In the genomic region with DNA sequence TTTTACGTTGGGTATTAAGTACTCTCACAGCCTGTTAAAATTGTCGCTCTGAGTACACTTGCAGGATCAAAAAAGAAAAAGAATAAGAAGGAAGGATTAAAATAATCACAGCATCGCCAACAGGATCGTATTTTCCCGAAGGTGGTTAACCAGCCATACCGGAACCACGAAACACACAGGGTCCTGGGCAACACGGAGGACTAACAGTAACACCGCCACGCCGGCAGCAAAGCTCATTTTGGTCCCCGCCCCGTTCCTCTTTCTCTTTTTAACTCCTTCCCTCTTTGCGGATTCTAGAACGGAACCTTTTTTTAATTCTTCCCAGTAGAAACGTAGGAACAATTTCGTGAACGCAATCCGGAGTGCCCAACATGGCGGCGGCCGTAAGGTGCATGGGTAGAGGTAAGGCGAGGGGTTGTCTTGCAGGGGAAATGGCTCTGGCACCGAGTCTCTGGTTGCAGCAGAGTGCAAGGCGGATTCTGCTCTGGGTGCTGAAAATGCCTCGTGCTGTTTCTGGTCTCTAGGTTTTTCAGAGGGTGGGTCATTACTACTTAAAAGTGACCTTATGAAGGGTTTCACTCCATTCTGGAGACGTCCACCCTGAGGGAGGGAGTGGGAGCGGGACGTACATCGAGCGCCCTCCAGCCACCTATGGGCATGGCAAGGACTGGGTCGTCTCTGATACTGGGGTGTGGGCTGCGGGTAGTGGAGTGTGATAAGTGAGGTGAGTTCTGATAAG, we compare ENCODE assay signal across 1 cellular context.
A peak's percentile ranks its signal among the peaks of the same experiment; 100 is the strongest.
TF ChIP-seq lines count a peak whose summit lies in the region.

A gene (plus strand): TSS at position 353 of the 739 bp plus-strand sequence. CDS start 19 bp downstream, at position 372.

TF ChIP-seq in HepG2, 621 proteins besides CTCF, POLR2A, EP300 and RAD21 (continued from another document and continues in another):
- TF ChIP-seq, protein P1, sequence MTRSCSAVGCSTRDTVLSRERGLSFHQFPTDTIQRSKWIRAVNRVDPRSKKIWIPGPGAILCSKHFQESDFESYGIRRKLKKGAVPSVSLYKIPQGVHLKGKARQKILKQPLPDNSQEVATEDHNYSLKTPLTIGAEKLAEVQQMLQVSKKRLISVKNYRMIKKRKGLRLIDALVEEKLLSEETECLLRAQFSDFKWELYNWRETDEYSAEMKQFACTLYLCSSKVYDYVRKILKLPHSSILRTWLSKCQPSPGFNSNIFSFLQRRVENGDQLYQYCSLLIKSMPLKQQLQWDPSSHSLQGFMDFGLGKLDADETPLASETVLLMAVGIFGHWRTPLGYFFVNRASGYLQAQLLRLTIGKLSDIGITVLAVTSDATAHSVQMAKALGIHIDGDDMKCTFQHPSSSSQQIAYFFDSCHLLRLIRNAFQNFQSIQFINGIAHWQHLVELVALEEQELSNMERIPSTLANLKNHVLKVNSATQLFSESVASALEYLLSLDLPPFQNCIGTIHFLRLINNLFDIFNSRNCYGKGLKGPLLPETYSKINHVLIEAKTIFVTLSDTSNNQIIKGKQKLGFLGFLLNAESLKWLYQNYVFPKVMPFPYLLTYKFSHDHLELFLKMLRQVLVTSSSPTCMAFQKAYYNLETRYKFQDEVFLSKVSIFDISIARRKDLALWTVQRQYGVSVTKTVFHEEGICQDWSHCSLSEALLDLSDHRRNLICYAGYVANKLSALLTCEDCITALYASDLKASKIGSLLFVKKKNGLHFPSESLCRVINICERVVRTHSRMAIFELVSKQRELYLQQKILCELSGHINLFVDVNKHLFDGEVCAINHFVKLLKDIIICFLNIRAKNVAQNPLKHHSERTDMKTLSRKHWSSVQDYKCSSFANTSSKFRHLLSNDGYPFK (CRISPR knock-in tag; IDR thresholded peaks at IDR 0.05; ENCODE audit: borderline replicate concordance), result peak; percentile 90
- peak; percentile 91 for TF ChIP-seq ZNF891 (CRISPR knock-in tag; IDR thresholded peaks at IDR 0.05)
- peak; percentile 76; the same call in 1 of the 2 replicates for TF ChIP-seq MIER2 (CRISPR knock-in tag; IDR thresholded peaks at IDR 0.05)
- TF ChIP-seq, protein P2, sequence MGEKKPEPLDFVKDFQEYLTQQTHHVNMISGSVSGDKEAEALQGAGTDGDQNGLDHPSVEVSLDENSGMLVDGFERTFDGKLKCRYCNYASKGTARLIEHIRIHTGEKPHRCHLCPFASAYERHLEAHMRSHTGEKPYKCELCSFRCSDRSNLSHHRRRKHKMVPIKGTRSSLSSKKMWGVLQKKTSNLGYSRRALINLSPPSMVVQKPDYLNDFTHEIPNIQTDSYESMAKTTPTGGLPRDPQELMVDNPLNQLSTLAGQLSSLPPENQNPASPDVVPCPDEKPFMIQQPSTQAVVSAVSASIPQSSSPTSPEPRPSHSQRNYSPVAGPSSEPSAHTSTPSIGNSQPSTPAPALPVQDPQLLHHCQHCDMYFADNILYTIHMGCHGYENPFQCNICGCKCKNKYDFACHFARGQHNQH (CRISPR knock-in tag; IDR thresholded peaks at IDR 0.05), result peak; percentile 92; the same call in 1 of the 2 replicates
- TF ChIP-seq, protein P3, sequence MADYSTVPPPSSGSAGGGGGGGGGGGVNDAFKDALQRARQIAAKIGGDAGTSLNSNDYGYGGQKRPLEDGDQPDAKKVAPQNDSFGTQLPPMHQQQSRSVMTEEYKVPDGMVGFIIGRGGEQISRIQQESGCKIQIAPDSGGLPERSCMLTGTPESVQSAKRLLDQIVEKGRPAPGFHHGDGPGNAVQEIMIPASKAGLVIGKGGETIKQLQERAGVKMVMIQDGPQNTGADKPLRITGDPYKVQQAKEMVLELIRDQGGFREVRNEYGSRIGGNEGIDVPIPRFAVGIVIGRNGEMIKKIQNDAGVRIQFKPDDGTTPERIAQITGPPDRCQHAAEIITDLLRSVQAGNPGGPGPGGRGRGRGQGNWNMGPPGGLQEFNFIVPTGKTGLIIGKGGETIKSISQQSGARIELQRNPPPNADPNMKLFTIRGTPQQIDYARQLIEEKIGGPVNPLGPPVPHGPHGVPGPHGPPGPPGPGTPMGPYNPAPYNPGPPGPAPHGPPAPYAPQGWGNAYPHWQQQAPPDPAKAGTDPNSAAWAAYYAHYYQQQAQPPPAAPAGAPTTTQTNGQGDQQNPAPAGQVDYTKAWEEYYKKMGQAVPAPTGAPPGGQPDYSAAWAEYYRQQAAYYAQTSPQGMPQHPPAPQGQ (CRISPR knock-in tag; IDR thresholded peaks at IDR 0.05; ENCODE audit: borderline replicate concordance), result peak; percentile 42; the same call in 1 of the 2 replicates
- TF ChIP-seq ZNF547 (CRISPR knock-in tag; IDR thresholded peaks at IDR 0.05), result peak; percentile 83
- TF ChIP-seq CEBPG (CRISPR knock-in tag; IDR thresholded peaks at IDR 0.05), result peak; percentile 61; the same call in 1 of the 2 replicates
- no peak for TF ChIP-seq PHB2 (IDR thresholded peaks at IDR 0.05; ENCODE audit: partially characterized antibody)
- no peak for TF ChIP-seq ATRX (CRISPR knock-in tag; IDR thresholded peaks at IDR 0.05; ENCODE audit: borderline replicate concordance)
- no peak for TF ChIP-seq ZNF567 (CRISPR knock-in tag; IDR thresholded peaks at IDR 0.05; ENCODE audit: borderline replicate concordance)
- TF ChIP-seq, protein P4, sequence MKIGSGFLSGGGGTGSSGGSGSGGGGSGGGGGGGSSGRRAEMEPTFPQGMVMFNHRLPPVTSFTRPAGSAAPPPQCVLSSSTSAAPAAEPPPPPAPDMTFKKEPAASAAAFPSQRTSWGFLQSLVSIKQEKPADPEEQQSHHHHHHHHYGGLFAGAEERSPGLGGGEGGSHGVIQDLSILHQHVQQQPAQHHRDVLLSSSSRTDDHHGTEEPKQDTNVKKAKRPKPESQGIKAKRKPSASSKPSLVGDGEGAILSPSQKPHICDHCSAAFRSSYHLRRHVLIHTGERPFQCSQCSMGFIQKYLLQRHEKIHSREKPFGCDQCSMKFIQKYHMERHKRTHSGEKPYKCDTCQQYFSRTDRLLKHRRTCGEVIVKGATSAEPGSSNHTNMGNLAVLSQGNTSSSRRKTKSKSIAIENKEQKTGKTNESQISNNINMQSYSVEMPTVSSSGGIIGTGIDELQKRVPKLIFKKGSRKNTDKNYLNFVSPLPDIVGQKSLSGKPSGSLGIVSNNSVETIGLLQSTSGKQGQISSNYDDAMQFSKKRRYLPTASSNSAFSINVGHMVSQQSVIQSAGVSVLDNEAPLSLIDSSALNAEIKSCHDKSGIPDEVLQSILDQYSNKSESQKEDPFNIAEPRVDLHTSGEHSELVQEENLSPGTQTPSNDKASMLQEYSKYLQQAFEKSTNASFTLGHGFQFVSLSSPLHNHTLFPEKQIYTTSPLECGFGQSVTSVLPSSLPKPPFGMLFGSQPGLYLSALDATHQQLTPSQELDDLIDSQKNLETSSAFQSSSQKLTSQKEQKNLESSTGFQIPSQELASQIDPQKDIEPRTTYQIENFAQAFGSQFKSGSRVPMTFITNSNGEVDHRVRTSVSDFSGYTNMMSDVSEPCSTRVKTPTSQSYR (CRISPR knock-in tag; IDR thresholded peaks at IDR 0.05; ENCODE audit: borderline replicate concordance), result peak; percentile 23; the same call in 1 of the 2 replicates
- TF ChIP-seq HHEX (CRISPR knock-in tag; IDR thresholded peaks at IDR 0.05), result no peak
- peak; percentile 59 for TF ChIP-seq ARNT2 (CRISPR knock-in tag; IDR thresholded peaks at IDR 0.05; ENCODE audit: low read depth)
- TF ChIP-seq NR2C2 (CRISPR knock-in tag; IDR thresholded peaks at IDR 0.05; ENCODE audit: borderline replicate concordance), result peak; percentile 87
- no peak for TF ChIP-seq ZNF446 (CRISPR knock-in tag; IDR thresholded peaks at IDR 0.05)
- no peak for TF ChIP-seq FOXA1 (IDR thresholded peaks at IDR 0.05)
- peak; percentile 69 for TF ChIP-seq FOXA1 (CRISPR knock-in tag; IDR thresholded peaks at IDR 0.05)
- no peak for TF ChIP-seq MZF1 (CRISPR knock-in tag; IDR thresholded peaks at IDR 0.05; ENCODE audit: borderline replicate concordance)
- TF ChIP-seq, protein P5, sequence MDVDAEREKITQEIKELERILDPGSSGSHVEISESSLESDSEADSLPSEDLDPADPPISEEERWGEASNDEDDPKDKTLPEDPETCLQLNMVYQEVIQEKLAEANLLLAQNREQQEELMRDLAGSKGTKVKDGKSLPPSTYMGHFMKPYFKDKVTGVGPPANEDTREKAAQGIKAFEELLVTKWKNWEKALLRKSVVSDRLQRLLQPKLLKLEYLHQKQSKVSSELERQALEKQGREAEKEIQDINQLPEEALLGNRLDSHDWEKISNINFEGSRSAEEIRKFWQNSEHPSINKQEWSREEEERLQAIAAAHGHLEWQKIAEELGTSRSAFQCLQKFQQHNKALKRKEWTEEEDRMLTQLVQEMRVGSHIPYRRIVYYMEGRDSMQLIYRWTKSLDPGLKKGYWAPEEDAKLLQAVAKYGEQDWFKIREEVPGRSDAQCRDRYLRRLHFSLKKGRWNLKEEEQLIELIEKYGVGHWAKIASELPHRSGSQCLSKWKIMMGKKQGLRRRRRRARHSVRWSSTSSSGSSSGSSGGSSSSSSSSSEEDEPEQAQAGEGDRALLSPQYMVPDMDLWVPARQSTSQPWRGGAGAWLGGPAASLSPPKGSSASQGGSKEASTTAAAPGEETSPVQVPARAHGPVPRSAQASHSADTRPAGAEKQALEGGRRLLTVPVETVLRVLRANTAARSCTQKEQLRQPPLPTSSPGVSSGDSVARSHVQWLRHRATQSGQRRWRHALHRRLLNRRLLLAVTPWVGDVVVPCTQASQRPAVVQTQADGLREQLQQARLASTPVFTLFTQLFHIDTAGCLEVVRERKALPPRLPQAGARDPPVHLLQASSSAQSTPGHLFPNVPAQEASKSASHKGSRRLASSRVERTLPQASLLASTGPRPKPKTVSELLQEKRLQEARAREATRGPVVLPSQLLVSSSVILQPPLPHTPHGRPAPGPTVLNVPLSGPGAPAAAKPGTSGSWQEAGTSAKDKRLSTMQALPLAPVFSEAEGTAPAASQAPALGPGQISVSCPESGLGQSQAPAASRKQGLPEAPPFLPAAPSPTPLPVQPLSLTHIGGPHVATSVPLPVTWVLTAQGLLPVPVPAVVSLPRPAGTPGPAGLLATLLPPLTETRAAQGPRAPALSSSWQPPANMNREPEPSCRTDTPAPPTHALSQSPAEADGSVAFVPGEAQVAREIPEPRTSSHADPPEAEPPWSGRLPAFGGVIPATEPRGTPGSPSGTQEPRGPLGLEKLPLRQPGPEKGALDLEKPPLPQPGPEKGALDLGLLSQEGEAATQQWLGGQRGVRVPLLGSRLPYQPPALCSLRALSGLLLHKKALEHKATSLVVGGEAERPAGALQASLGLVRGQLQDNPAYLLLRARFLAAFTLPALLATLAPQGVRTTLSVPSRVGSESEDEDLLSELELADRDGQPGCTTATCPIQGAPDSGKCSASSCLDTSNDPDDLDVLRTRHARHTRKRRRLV (CRISPR knock-in tag; IDR thresholded peaks at IDR 0.05), result peak; percentile 93; the same call in 1 of the 2 replicates
- TF ChIP-seq, protein P6, sequence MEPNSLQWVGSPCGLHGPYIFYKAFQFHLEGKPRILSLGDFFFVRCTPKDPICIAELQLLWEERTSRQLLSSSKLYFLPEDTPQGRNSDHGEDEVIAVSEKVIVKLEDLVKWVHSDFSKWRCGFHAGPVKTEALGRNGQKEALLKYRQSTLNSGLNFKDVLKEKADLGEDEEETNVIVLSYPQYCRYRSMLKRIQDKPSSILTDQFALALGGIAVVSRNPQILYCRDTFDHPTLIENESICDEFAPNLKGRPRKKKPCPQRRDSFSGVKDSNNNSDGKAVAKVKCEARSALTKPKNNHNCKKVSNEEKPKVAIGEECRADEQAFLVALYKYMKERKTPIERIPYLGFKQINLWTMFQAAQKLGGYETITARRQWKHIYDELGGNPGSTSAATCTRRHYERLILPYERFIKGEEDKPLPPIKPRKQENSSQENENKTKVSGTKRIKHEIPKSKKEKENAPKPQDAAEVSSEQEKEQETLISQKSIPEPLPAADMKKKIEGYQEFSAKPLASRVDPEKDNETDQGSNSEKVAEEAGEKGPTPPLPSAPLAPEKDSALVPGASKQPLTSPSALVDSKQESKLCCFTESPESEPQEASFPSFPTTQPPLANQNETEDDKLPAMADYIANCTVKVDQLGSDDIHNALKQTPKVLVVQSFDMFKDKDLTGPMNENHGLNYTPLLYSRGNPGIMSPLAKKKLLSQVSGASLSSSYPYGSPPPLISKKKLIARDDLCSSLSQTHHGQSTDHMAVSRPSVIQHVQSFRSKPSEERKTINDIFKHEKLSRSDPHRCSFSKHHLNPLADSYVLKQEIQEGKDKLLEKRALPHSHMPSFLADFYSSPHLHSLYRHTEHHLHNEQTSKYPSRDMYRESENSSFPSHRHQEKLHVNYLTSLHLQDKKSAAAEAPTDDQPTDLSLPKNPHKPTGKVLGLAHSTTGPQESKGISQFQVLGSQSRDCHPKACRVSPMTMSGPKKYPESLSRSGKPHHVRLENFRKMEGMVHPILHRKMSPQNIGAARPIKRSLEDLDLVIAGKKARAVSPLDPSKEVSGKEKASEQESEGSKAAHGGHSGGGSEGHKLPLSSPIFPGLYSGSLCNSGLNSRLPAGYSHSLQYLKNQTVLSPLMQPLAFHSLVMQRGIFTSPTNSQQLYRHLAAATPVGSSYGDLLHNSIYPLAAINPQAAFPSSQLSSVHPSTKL (CRISPR knock-in tag; IDR thresholded peaks at IDR 0.05), result peak; percentile 63
- TF ChIP-seq TP53 (CRISPR knock-in tag; conservative IDR thresholded peaks at IDR 0.05), result peak; percentile 30; the same call in 1 of the 2 replicates
- TF ChIP-seq ZNF556 (CRISPR knock-in tag; IDR thresholded peaks at IDR 0.05; ENCODE audit: borderline replicate concordance), result peak; percentile 88; the same call in 1 of the 2 replicates
- peak; percentile 62 for TF ChIP-seq RBM39 (IDR thresholded peaks at IDR 0.05; ENCODE audit: low read depth, low read length, poor library complexity, severe bottlenecking)
- TF ChIP-seq FOXA3 (CRISPR knock-in tag; IDR thresholded peaks at IDR 0.05), result peak; percentile 70
- peak; percentile 56; the same call in 1 of the 2 replicates for TF ChIP-seq ZNF264 (CRISPR knock-in tag; IDR thresholded peaks at IDR 0.05)
- peak; percentile 86 for TF ChIP-seq MED1 (CRISPR knock-in tag; IDR thresholded peaks at IDR 0.05)
- TF ChIP-seq ATM (IDR thresholded peaks at IDR 0.05; ENCODE audit: borderline replicate concordance), result no peak
